Comparison of ENCODE assay signal across 8 cellular contexts in the genomic region with DNA sequence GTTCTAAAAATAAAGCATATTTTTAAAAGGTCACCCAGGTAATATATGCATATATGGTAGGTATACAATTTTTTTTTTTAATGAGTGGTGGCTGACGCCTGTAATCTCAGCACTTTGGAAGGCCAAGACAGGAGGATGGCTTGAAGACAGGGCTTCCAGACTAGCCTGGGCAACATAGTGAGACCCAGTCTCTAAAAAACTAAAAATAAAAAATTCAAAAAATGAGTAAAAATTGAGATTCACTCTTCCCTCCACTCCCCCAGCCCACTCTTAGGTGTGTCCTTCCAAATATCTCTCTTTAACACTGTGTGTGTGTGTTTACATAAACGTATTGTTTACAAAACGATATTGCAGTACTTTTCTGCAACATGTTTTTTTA. TPM values are rescaled to one million over a fixed set of nuclear protein-coding genes. Genes with fewer than 3 reads are reported as not detected.
DNase-seq lines count a peak whose midpoint lies in the region; ATAC-seq, FAIRE-seq and TF ChIP-seq lines count a peak whose summit lies in the region.

No MANE protein-coding gene starts in this region.

- H3K4me3 Mint-ChIP-seq in activated CD4-positive, alpha-beta T cell treated with anti-CD3 and anti-CD28 coated beads for 36 hours, result peak overlapping the region; percentile 85
- H3K4me3 Mint-ChIP-seq in activated T-helper 2 cell treated with anti-CD3 and anti-CD28 coated beads, Interferon-gamma antibody, Interleukin-2, Interleukin-4, amounts not matched to agents 10 μg/mL and 5 μg/mL and 100 μg/mL, durations not matched to agents 14 hours and 24 hours and 36 hours (ENCODE audit: low read depth), result peak overlapping the region; percentile 85

- 89% methylated on average over 3 of the region's 3 CpGs for WGBS in right lobe of liver (ENCODE audit: insufficient coverage, low coverage, low lambda C conversion rate, missing lambda C conversion rate)
- WGBS in suprapubic skin, result 84% methylated on average over 3 of the region's 3 CpGs

- no peaks in the 10 kb centered on the region for H3K9me3 ChIP-seq in right lobe of liver
- no peaks in the 10 kb centered on the region for H3K9me3 ChIP-seq in suprapubic skin

- TF ChIP-seq CTCF in right lobe of liver (IDR thresholded peaks at IDR 0.05) (no peak), suprapubic skin (IDR thresholded peaks at IDR 0.05) (no peak), D721Med (IDR thresholded peaks at IDR 0.05; ENCODE audit: insufficient read depth, missing control alignments) (no peak)

- no peaks in the 10 kb centered on the region for H3K9me3 Mint-ChIP-seq in activated CD4-positive, alpha-beta T cell treated with anti-CD3 and anti-CD28 coated beads for 36 hours (ENCODE audit: low read depth)
- H3K9me3 Mint-ChIP-seq in activated T-helper 2 cell treated with anti-CD3 and anti-CD28 coated beads, Interferon-gamma antibody, Interleukin-2, Interleukin-4, amounts not matched to agents 10 μg/mL and 5 μg/mL and 100 μg/mL, durations not matched to agents 14 hours and 24 hours and 36 hours, result no peaks in the 10 kb centered on the region

- H3K4me1 ChIP-seq in right lobe of liver, result peaks cover 0 to 38% (median 19%) of the 10 kb centered on the region in 4 donors
- H3K4me1 ChIP-seq in suprapubic skin, result peaks cover 61% of the 10 kb centered on the region

- H3K36me3 Mint-ChIP-seq in activated CD4-positive, alpha-beta T cell treated with anti-CD3 and anti-CD28 coated beads for 36 hours (ENCODE audit: low read depth), result peaks cover 11% of the 10 kb centered on the region
- peaks cover 23% of the 10 kb centered on the region for H3K36me3 Mint-ChIP-seq in activated T-helper 2 cell treated with anti-CD3 and anti-CD28 coated beads, Interferon-gamma antibody, Interleukin-2, Interleukin-4, amounts not matched to agents 10 μg/mL and 5 μg/mL and 100 μg/mL, durations not matched to agents 14 hours and 24 hours and 36 hours (ENCODE audit: low read depth)

- H3K27ac ChIP-seq in right lobe of liver (peak overlapping the region; percentile 91 to 99 (median 98)), suprapubic skin (peak overlapping the region; percentile 100)

- ATAC-seq in activated CD4-positive, alpha-beta T cell treated with anti-CD3 and anti-CD28 coated beads for 36 hours, result no peak
- ATAC-seq in right lobe of liver, result no peak
- no peak for ATAC-seq in HG03432 (IDR thresholded peaks at IDR 0.05; ENCODE audit: unreplicated experiment)

- POLR2A ChIA-PET in activated CD4-positive, alpha-beta T cell treated with anti-CD3 and anti-CD28 coated beads for 36 hours (lab: Charles Lee), result interaction anchor here (0.6 kb wide), 1 partner anchor 110 kb away, joined by 6 read pairs; no protein-coding TSS in a partner anchor

- TF ChIP-seq EP300 in suprapubic skin (IDR thresholded peaks at IDR 0.05), result no peak

- intact Hi-C loops in activated CD4-positive, alpha-beta T cell treated with anti-CD3 and anti-CD28 coated beads for 36 hours (cut with DNase I, micrococcal nuclease), result loop anchor here (5.0 kb wide), 2 partner anchors 64 to 759 kb away; a partner anchor contains a TSS
- intact Hi-C loops in activated T-helper 2 cell treated with anti-CD3 and anti-CD28 coated beads, Interferon-gamma antibody, Interleukin-2, Interleukin-4, amounts not matched to agents 10 μg/mL and 5 μg/mL and 100 μg/mL, durations not matched to agents 14 hours and 24 hours and 36 hours (cut with micrococcal nuclease), result loop anchor here (5.0 to 10.0 kb wide), 2 partner anchors 54 to 871 kb away; no protein-coding TSS in a partner anchor
- intact Hi-C loops in right lobe of liver (cut with DNase I), result loop anchor here in 1 of 2 donors (10.0 kb wide), 1 partner anchor 51 kb away; no protein-coding TSS in a partner anchor

- DNase-seq in activated CD4-positive, alpha-beta T cell treated with anti-CD3 and anti-CD28 coated beads for 36 hours, result no peak
- DNase-seq in activated CD4-positive, alpha-beta T cell treated with anti-CD3 and anti-CD28 coated beads for 4 hours, result no peak
- DNase-seq in activated T-helper 2 cell treated with anti-CD3 and anti-CD28 coated beads, Interferon-gamma antibody, Interleukin-2, Interleukin-4, amounts not matched to agents 10 μg/mL and 5 μg/mL and 100 μg/mL, durations not matched to agents 14 hours and 24 hours and 36 hours (ENCODE audit: low spot score), result no peak
- DNase-seq in right lobe of liver (no peak), suprapubic skin (ENCODE audit: low spot score in 2 of 2) (no peak), MV-4-11 (lab: John Stamatoyannopoulos, UW) (no peak), D721Med (ENCODE audit: insufficient read length, low spot score) (no peak)

- CTCF ChIA-PET in activated CD4-positive, alpha-beta T cell treated with anti-CD3 and anti-CD28 coated beads for 36 hours (lab: Charles Lee), result interaction anchor here (0.6 kb wide), 1 partner anchor 50 kb away, joined by 3 read pairs; no protein-coding TSS in a partner anchor

- FAIRE-seq in D721Med (lab: Jason Lieb, UNC), result no peak

- peaks cover 37% of the 10 kb centered on the region for H3K4me1 Mint-ChIP-seq in activated CD4-positive, alpha-beta T cell treated with anti-CD3 and anti-CD28 coated beads for 36 hours
- H3K4me1 Mint-ChIP-seq in activated T-helper 2 cell treated with anti-CD3 and anti-CD28 coated beads, Interferon-gamma antibody, Interleukin-2, Interleukin-4, amounts not matched to agents 10 μg/mL and 5 μg/mL and 100 μg/mL, durations not matched to agents 14 hours and 24 hours and 36 hours (ENCODE audit: low read depth), result peaks cover 40% of the 10 kb centered on the region

- H3K36me3 ChIP-seq in right lobe of liver (no peaks in the 10 kb centered on the region), suprapubic skin (no peaks in the 10 kb centered on the region)

- TF ChIP-seq POLR2A in right lobe of liver (IDR thresholded peaks at IDR 0.05), result no peak
- TF ChIP-seq POLR2A in suprapubic skin (IDR thresholded peaks at IDR 0.05), result no peak

- no peaks in the 10 kb centered on the region for H3K27me3 ChIP-seq in right lobe of liver
- H3K27me3 ChIP-seq in suprapubic skin, result no peaks in the 10 kb centered on the region

- peak overlapping the region; percentile 95 for H3K27ac Mint-ChIP-seq in activated CD4-positive, alpha-beta T cell treated with anti-CD3 and anti-CD28 coated beads for 36 hours
- H3K27ac Mint-ChIP-seq in activated T-helper 2 cell treated with anti-CD3 and anti-CD28 coated beads, Interferon-gamma antibody, Interleukin-2, Interleukin-4, amounts not matched to agents 10 μg/mL and 5 μg/mL and 100 μg/mL, durations not matched to agents 14 hours and 24 hours and 36 hours, result peak overlapping the region; percentile 68

- H3K4me3 ChIP-seq in right lobe of liver (no peak overlapping the region), suprapubic skin (peak overlapping the region; percentile 98)

- H3K27me3 Mint-ChIP-seq in activated CD4-positive, alpha-beta T cell treated with anti-CD3 and anti-CD28 coated beads for 36 hours, result no peaks in the 10 kb centered on the region
- H3K27me3 Mint-ChIP-seq in activated T-helper 2 cell treated with anti-CD3 and anti-CD28 coated beads, Interferon-gamma antibody, Interleukin-2, Interleukin-4, amounts not matched to agents 10 μg/mL and 5 μg/mL and 100 μg/mL, durations not matched to agents 14 hours and 24 hours and 36 hours (ENCODE audit: low read depth), result no peaks in the 10 kb centered on the region

RNA-seq across cellular contexts. Expression of a gene that starts 0.9 kb away (rescaled TPM):
- 100 to 1,000 TPM; 256 to 348 TPM for total RNA-seq in activated CD4-positive, alpha-beta T cell treated with anti-CD3 and anti-CD28 coated beads for 36 hours
- 251 and 264 TPM in 2 replicates for total RNA-seq in activated T-helper 2 cell treated with anti-CD3 and anti-CD28 coated beads, Interferon-gamma antibody, Interleukin-2, Interleukin-4, amounts not matched to agents 10 μg/mL and 5 μg/mL and 100 μg/mL, durations not matched to agents 14 hours and 24 hours and 36 hours
- total RNA-seq in right lobe of liver (100 to 1,000 TPM in 1 of 6 experiments, 10 to 100 TPM in 5; 41.7 to 100 (median 55.6) TPM), suprapubic skin (100 to 1,000 TPM in 1 of 4 donors, 10 to 100 TPM in 3; 85.1 to 103 (median 87.3) TPM)
